1 cellular context compared by ENCODE assay signal in the genomic region with DNA sequence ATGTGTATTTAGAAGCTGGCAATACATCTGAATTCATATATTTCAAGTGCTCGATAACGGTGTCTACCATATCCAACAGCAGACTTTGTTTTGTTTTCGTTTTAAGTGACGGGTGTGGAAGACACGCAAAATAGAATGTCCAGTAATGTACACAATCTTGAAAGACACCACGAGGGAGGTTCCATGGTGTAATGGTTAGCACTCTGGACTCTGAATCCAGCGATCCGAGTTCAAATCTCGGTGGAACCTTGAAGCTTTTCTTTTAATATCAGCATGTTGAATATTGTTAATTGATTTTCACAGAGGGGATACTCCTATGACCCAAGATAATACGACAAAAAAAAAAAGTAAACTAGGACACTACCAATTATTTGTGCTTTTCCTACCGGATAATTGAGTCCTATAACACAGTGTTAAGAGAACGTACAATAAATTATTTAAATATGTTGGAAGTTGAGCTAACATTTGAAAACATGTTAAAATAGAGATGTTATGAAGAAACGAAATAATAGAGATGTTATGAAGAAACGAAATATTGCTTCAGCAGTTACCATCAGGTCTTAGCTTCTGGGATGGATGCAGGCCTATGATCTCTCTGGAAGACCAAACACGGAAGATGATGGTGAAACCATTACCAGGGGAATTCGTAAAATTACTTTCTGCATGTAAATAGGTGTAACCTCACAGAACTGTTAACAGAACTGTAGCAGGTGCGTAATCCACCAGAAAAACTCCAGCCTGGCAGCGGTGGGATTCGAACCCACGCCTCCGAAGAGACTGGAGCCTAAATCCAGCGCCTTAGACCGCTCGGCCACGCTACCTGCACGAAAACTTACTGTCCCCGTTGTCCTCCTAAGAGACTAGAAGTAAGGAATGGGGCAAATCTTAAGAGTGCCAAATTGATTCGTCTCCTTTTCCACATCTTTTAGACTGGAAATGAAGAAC.
TF ChIP-seq lines count a peak whose summit lies in the region.

No MANE protein-coding gene starts in this region.

TF ChIP-seq in K562, 482 proteins besides CTCF, POLR2A, EP300 and RAD21 (continued from another document and continues in another):
- TF ChIP-seq ZNF407 (IDR thresholded peaks at IDR 0.05; ENCODE audit: low read depth) (peak; percentile 62; the same call in 1 of the 2 replicates), CBX1 (IDR thresholded peaks at IDR 0.05; ENCODE audit: low read depth) (no peak), FOXO4 (CRISPR knock-in tag; IDR thresholded peaks at IDR 0.05) (no peak), TFAP4 (CRISPR knock-in tag; IDR thresholded peaks at IDR 0.05; ENCODE audit: borderline replicate concordance) (no peak), ZNF124 (CRISPR knock-in tag; IDR thresholded peaks at IDR 0.05) (no peak), HNRNPUL1 (IDR thresholded peaks at IDR 0.05; ENCODE audit: low read length) (no peak), ETV5 (CRISPR knock-in tag; IDR thresholded peaks at IDR 0.05; ENCODE audit: low read depth) (0 out of 2 replicates have a peak, but pooled peaks have one; percentile 34), FUS (optimal IDR thresholded peaks at IDR 0.05; ENCODE audit: low read depth, low read length) (no peak), PBX2 (CRISPR knock-in tag; IDR thresholded peaks at IDR 0.05; ENCODE audit: low read depth) (no peak), PBX2 (tag; conservative IDR thresholded peaks at IDR 0.05; ENCODE audit: low read depth) (no peak; the same call in 1 of the 2 replicates), FOXP4 (CRISPR knock-in tag; IDR thresholded peaks at IDR 0.05; ENCODE audit: borderline replicate concordance) (no peak), ZNF197 (CRISPR knock-in tag; IDR thresholded peaks at IDR 0.05; ENCODE audit: low read depth) (0 out of 2 replicates have a peak, but pooled peaks have one; percentile 58), NR4A1 (CRISPR knock-in tag; IDR thresholded peaks at IDR 0.05) (no peak), NR4A1 (tag; IDR thresholded peaks at IDR 0.05) (no peak), SREBF1 (IDR thresholded peaks at IDR 0.05; ENCODE audit: borderline replicate concordance, low read depth, low read length) (no peak; the same call in 1 of the 2 replicates), CLOCK (CRISPR knock-in tag; IDR thresholded peaks at IDR 0.05; ENCODE audit: borderline replicate concordance) (no peak), ZNF311 (CRISPR knock-in tag; IDR thresholded peaks at IDR 0.05) (no peak), PHB2 (IDR thresholded peaks at IDR 0.05; ENCODE audit: low read depth) (no peak), RBM14 (IDR thresholded peaks at IDR 0.05; ENCODE audit: borderline replicate concordance, insufficient read depth, low read depth, low read length) (no peak), NR2C2 (CRISPR knock-in tag; IDR thresholded peaks at IDR 0.05) (no peak), NR2C2 (tag; IDR thresholded peaks at IDR 0.05) (no peak), MIER1 (IDR thresholded peaks at IDR 0.05; ENCODE audit: low read depth) (no peak), KHSRP (IDR thresholded peaks at IDR 0.05) (no peak), JUN (IDR thresholded peaks at IDR 0.05; ENCODE audit: borderline replicate concordance, low read depth, low read length) (no peak), JUN (CRISPR knock-in tag; IDR thresholded peaks at IDR 0.05; ENCODE audit: borderline replicate concordance) (no peak), ZC3H8 (IDR thresholded peaks at IDR 0.05) (no peak), NR2F6 (CRISPR knock-in tag; IDR thresholded peaks at IDR 0.05) (no peak), ZNF717 (CRISPR knock-in tag; IDR thresholded peaks at IDR 0.05) (no peak), NRF1 (conservative IDR thresholded peaks at IDR 0.05 in 1 of 2, IDR thresholded peaks at IDR 0.05 in 1 of 2) (0 out of 4 replicates have a peak, but pooled peaks of 1 of the 2 experiments have one; percentile 12), PPARD (CRISPR knock-in tag; IDR thresholded peaks at IDR 0.05) (no peak)
- TF ChIP-seq, protein P1, sequence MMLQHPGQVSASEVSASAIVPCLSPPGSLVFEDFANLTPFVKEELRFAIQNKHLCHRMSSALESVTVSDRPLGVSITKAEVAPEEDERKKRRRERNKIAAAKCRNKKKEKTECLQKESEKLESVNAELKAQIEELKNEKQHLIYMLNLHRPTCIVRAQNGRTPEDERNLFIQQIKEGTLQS (IDR thresholded peaks at IDR 0.05): no peak
- TF ChIP-seq, protein P1 (CRISPR knock-in tag; conservative IDR thresholded peaks at IDR 0.05): no peak
- TF ChIP-seq, protein P2, sequence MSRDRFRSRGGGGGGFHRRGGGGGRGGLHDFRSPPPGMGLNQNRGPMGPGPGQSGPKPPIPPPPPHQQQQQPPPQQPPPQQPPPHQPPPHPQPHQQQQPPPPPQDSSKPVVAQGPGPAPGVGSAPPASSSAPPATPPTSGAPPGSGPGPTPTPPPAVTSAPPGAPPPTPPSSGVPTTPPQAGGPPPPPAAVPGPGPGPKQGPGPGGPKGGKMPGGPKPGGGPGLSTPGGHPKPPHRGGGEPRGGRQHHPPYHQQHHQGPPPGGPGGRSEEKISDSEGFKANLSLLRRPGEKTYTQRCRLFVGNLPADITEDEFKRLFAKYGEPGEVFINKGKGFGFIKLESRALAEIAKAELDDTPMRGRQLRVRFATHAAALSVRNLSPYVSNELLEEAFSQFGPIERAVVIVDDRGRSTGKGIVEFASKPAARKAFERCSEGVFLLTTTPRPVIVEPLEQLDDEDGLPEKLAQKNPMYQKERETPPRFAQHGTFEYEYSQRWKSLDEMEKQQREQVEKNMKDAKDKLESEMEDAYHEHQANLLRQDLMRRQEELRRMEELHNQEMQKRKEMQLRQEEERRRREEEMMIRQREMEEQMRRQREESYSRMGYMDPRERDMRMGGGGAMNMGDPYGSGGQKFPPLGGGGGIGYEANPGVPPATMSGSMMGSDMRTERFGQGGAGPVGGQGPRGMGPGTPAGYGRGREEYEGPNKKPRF (IDR thresholded peaks at IDR 0.05; ENCODE audit: low read depth, low read length): no peak
